Comparison of ENCODE assay signal across 10 cellular contexts in the genomic region with DNA sequence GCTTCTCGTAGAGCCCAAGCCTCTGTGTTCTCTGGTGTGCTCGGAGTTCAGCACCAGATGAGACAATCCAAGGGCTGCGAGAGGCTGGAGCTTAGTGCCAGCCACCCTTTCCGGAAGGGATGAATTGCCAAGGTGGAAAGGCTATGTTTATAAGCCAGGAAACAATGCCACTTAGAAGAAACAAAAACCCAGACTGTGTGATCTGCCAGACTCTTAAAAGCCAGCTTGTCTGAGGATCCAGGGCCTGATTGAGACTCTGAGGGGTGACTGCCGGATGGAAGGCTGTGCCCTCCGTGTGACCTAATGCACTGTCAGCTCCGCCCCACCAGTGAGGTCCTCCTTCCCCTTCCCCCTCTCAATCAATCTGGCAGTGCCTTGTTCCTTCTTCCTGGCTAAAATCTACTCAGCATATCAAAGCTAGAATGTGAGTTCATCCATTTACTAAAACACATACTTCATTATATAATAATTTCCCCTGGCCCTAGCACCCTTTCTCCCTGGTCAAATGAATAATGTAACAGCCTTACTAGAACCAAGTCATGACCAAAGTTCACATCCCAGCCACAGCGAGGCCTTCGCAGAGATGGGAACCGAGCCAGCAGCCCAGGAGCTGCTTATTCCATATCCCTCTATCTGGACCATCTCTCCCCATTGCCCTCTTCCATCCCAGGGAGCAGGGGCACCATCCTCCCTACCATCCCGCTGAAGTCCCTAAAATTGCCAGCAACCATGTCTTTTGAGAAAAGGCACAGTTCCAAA. TPM values are rescaled to one million over a fixed set of nuclear protein-coding genes. Genes with fewer than 3 reads are reported as not detected.
DNase-seq lines count a peak whose midpoint lies in the region; ATAC-seq and TF ChIP-seq lines count a peak whose summit lies in the region.
"Had no signal": no experiment of that assay in that cellular context is flagged by ENCODE, and none has a peak within 500 bp of the region (broad histone marks: within the 10 kb centered on the region; RNA-seq: fewer than 3 reads in every experiment).

No MANE protein-coding gene starts in this region.

- peak; percentile 70 for ATAC-seq in memory B cell (ENCODE audit: low read depth)
- ATAC-seq in upper lobe of right lung, result peak; percentile 84
- no peak for ATAC-seq in HG02678 (IDR thresholded peaks at IDR 0.05; ENCODE audit: unreplicated experiment)

- DNase-seq in breast epithelium (ENCODE audit: low spot score in 2 of 2) (no peak), MCF 10A (ENCODE audit: unreplicated experiment) (no peak), memory B cell (ENCODE audit: low spot score in 2 of 2) (peak in 1 of 2 donors; percentile 41), upper lobe of right lung (no peak), immature natural killer cell (no peak), activated gamma-delta T cell treated with Interleukin-2 at 50 U/mL for 16 hours (no peak)
- DNase-seq: OCI-M1 had no signal

- H3K9me3 ChIP-seq in breast epithelium (no peaks in the 10 kb centered on the region), upper lobe of right lung (no peaks in the 10 kb centered on the region)

- H3K36me3 ChIP-seq in breast epithelium, result no peaks in the 10 kb centered on the region
- H3K36me3 ChIP-seq in upper lobe of right lung, result no peaks in the 10 kb centered on the region

- no peaks in the 10 kb centered on the region for H3K36me3 Mint-ChIP-seq in MCF 10A (ENCODE audit: insufficient read depth, unreplicated experiment)
- no peaks in the 10 kb centered on the region for H3K36me3 Mint-ChIP-seq in brain
- H3K36me3 Mint-ChIP-seq in memory B cell, result no peaks in the 10 kb centered on the region
- H3K36me3 Mint-ChIP-seq in immature natural killer cell, result peaks cover 0 to 7% (median 4%) of the 10 kb centered on the region in 3 donors

- H3K4me3 ChIP-seq in breast epithelium, result no peak overlapping the region
- no peak overlapping the region for H3K4me3 ChIP-seq in upper lobe of right lung

- no peak for TF ChIP-seq POLR2A in breast epithelium (IDR thresholded peaks at IDR 0.05)

- H3K27ac Mint-ChIP-seq in MCF 10A (ENCODE audit: low read depth, unreplicated experiment) (no peak overlapping the region), brain (peak overlapping the region in 3 of 5 experiments; percentile 25 to 74 (median 37)), memory B cell (peak overlapping the region; percentile 83), immature natural killer cell (no peak overlapping the region)

- BruUV-seq in MCF 10A (replicated peaks; lab: Mats Ljungman, UMichigan), result no TSS peak

- no peak for TF ChIP-seq CTCF in breast epithelium (IDR thresholded peaks at IDR 0.05)
- TF ChIP-seq CTCF in MCF 10A (IDR thresholded peaks at IDR 0.05; ENCODE audit: unreplicated experiment), result no peak
- no peak for TF ChIP-seq CTCF in brain (conservative IDR thresholded peaks at IDR 0.05)
- no peak for TF ChIP-seq CTCF in upper lobe of right lung (IDR thresholded peaks at IDR 0.05)

- peak overlapping the region; percentile 66 to 72 for H3K27ac ChIP-seq in breast epithelium
- peak overlapping the region; percentile 31 for H3K27ac ChIP-seq in upper lobe of right lung
- H3K27ac ChIP-seq: epithelial cell of prostate had no signal

- POLR2A ChIA-PET in MCF 10A (lab: Yijun Ruan, JAX), result no interaction called here

- H3K4me1 Mint-ChIP-seq in MCF 10A (ENCODE audit: insufficient read depth, unreplicated experiment), result no peaks in the 10 kb centered on the region
- peaks cover 31% of the 10 kb centered on the region for H3K4me1 Mint-ChIP-seq in brain
- peaks cover 63% of the 10 kb centered on the region for H3K4me1 Mint-ChIP-seq in memory B cell
- H3K4me1 Mint-ChIP-seq in immature natural killer cell, result no peaks in the 10 kb centered on the region

- H3K4me1 ChIP-seq in breast epithelium (no peaks in the 10 kb centered on the region), upper lobe of right lung (peaks cover 32% of the 10 kb centered on the region)

- peaks cover 19% of the 10 kb centered on the region for H3K27me3 Mint-ChIP-seq in MCF 10A (ENCODE audit: insufficient read depth, unreplicated experiment)
- H3K27me3 Mint-ChIP-seq in brain, result peaks cover 17% of the 10 kb centered on the region
- H3K27me3 Mint-ChIP-seq in memory B cell, result no peaks in the 10 kb centered on the region
- peaks cover 2 to 4% (median 2%) of the 10 kb centered on the region in 3 donors for H3K27me3 Mint-ChIP-seq in immature natural killer cell (ENCODE audit: low read depth in 3 of 3)

- CTCF ChIA-PET in MCF 10A (lab: Yijun Ruan, JAX), result no interaction called here

- H3K9me3 Mint-ChIP-seq in MCF 10A (ENCODE audit: unreplicated experiment), result no peaks in the 10 kb centered on the region
- H3K9me3 Mint-ChIP-seq in brain, result peaks cover 3 to 16% (median 10%) of the 10 kb centered on the region in 5 experiments
- H3K9me3 Mint-ChIP-seq in memory B cell, result peaks cover 4% of the 10 kb centered on the region
- H3K9me3 Mint-ChIP-seq in immature natural killer cell, result no peaks in the 10 kb centered on the region

- H3K4me3 Mint-ChIP-seq in MCF 10A (ENCODE audit: unreplicated experiment) (no peak overlapping the region), brain (no peak overlapping the region), memory B cell (peak overlapping the region; percentile 27), immature natural killer cell (no peak overlapping the region)

- H3K27me3 ChIP-seq in breast epithelium (no peaks in the 10 kb centered on the region), upper lobe of right lung (no peaks in the 10 kb centered on the region)

- intact Hi-C loops in breast epithelium (cut with DNase I; ENCODE audit: low total_unique reads) (no loop called here), MCF 10A (cut with micrococcal nuclease) (no loop called here), upper lobe of right lung (cut with DNase I) (no loop called here)

RNA-seq across cellular contexts. Expression of gene FAM107B, which starts 25.5 kb away (rescaled TPM):
- 10 to 100 TPM; 30.8 to 56.1 (median 51.8) TPM for total RNA-seq in breast epithelium
- 32.1 and 41.3 TPM in 2 replicates for total RNA-seq in MCF 10A (2022)
- polyA plus RNA-seq in brain (ENCODE audit: insufficient read depth, low read depth, low replicate concordance), result 105 TPM
- 86.2 TPM for total RNA-seq in upper lobe of right lung
- 100 to 1,000 TPM; 240 to 338 (median 268) TPM for polyA plus RNA-seq in immature natural killer cell

Comparison
In these comparisons a context has a peak if more than half of its experiments do, and no peak if none do; other contexts are left out.
1. H3K27ac Mint-ChIP-seq: peak in brain (3 of 5) and memory B cell (single experiment); none in MCF 10A (single experiment) and immature natural killer cell (0 of 6).